In the genomic region with DNA sequence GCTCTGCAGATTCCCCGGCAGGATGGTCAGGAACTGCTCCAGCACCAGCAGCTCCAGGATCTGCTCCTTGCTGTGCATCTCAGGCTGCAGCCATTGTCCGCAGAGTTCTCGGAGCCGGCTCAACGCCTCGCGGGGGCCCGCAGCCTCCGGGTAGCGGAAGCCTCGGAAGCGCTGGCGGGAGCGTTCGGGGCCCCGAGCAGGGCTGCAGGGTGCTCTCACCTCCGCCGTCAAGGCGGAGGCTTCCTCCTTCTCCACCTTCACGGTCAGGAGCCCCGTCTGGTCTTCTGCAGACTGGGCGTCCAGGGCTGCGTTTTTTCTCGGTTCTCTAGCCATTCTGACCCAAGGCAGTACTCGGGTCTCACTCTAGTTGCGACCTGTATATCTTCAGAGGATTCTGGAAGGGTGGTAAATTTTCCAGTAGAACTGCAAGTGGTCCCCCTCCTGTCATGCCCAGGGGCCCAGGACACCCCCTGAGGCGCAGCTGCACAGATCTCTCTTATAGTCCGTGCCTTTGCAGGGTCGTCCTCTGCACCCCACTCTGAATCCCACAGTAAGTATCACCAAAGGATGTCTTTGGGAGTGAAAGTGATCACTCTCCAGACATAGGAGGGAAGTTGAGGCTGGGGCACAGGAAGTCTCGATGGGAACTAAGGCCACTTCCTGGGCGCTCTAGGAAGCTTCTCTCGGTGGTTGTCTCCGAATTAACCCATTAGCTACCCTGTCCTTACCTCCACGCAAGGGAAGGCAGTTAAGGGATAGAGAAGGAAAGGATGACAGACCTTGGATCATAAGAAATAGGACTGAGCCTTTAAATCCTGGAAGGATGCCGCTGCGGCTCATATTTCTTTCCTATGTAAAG, we compare ENCODE assay signal across 8 cellular contexts. TPM values are rescaled to one million over a fixed set of nuclear protein-coding genes. Genes with fewer than 3 reads are reported as not detected.
DNase-seq lines count a peak whose midpoint lies in the region; ATAC-seq and TF ChIP-seq lines count a peak whose summit lies in the region.

ZKSCAN4 (minus strand) TSS at position 622 of the 859 bp plus-strand sequence; CDS start at position 333, 289 bp downstream.

- H3K27ac ChIP-seq in 22Rv1, result peak within 1 kb of the TSS; percentile 52

- TF ChIP-seq CTCF in 22Rv1 (IDR thresholded peaks at IDR 0.05) (no peak), activated B cell treated with CpG ODN at 0.5 μM for 24 hours (IDR thresholded peaks at IDR 0.05) (no peak)

- ATAC-seq in GM18517 (IDR thresholded peaks at IDR 0.05; ENCODE audit: unreplicated experiment), result peak; percentile 78
- peak; percentile 64 for ATAC-seq in HG03097 (IDR thresholded peaks at IDR 0.05; ENCODE audit: low FRiP score, unreplicated experiment)
- ATAC-seq in activated B cell treated with CpG ODN at 0.5 μM for 24 hours (ENCODE audit: low read depth), result peak; percentile 90
- ATAC-seq in central memory CD8-positive, alpha-beta T cell (replicated peaks; ENCODE audit: extremely low read depth, poor library complexity, severe bottlenecking), result peak; percentile 91

- H3K36me3 Mint-ChIP-seq in activated B cell treated with CpG ODN at 0.5 μM for 24 hours (ENCODE audit: low read depth), result peaks cover 30% of the 10 kb centered on the region
- peaks cover 4% of the 10 kb centered on the region for H3K36me3 Mint-ChIP-seq in central memory CD8-positive, alpha-beta T cell (ENCODE audit: insufficient read depth)

- H3K4me3 Mint-ChIP-seq in activated B cell treated with CpG ODN at 0.5 μM for 24 hours, result peak within 1 kb of the TSS; percentile 95
- H3K4me3 Mint-ChIP-seq in central memory CD8-positive, alpha-beta T cell, result peak within 1 kb of the TSS; percentile 99

- H3K9me3 Mint-ChIP-seq in activated B cell treated with CpG ODN at 0.5 μM for 24 hours, result no peaks in the 10 kb centered on the region
- no peaks in the 10 kb centered on the region for H3K9me3 Mint-ChIP-seq in central memory CD8-positive, alpha-beta T cell

- H3K27ac Mint-ChIP-seq in activated B cell treated with CpG ODN at 0.5 μM for 24 hours, result peak within 1 kb of the TSS; percentile 80
- peak within 1 kb of the TSS; percentile 58 for H3K27ac Mint-ChIP-seq in central memory CD8-positive, alpha-beta T cell (ENCODE audit: low read depth)

- H3K27me3 Mint-ChIP-seq in activated B cell treated with CpG ODN at 0.5 μM for 24 hours, result peaks cover 2% of the 10 kb centered on the region
- H3K27me3 Mint-ChIP-seq in central memory CD8-positive, alpha-beta T cell, result no peaks in the 10 kb centered on the region

- peaks cover 30% of the 10 kb centered on the region for H3K4me1 Mint-ChIP-seq in activated B cell treated with CpG ODN at 0.5 μM for 24 hours
- peaks cover 24% of the 10 kb centered on the region for H3K4me1 Mint-ChIP-seq in central memory CD8-positive, alpha-beta T cell

- peak; percentile 83 for DNase-seq in NCI-H2227 treated with DMSO at 0.1 percent for 48 hours (lab: John Stamatoyannopoulos, UW)
- peak; percentile 57 for DNase-seq in activated B cell treated with CpG ODN at 0.5 μM for 24 hours
- peak; percentile 69 to 71 for DNase-seq in central memory CD8-positive, alpha-beta T cell (ENCODE audit: low spot score in 2 of 2)
- peak; percentile 88 for DNase-seq in islet precursor cell
- DNase-seq in stimulated activated CD4-positive, alpha-beta T cell treated with anti-CD3 and anti-CD28 coated beads, Interleukin-12 subunit alpha, Interleukin-12 subunit beta, amount 100 ng/mL, for 4 hours, result peak; percentile 81

- intact Hi-C loops in activated B cell treated with CpG ODN at 0.5 μM for 24 hours (cut with micrococcal nuclease), result loop anchor here (1.0 to 2.0 kb wide), 8 partner anchors 15 to 147 kb away; partner anchors contain the start of genes PGBD1, ZKSCAN8, ZSCAN12 and ZSCAN16

- CTCF ChIA-PET in activated B cell treated with CpG ODN at 0.5 μM for 24 hours (lab: Charles Lee), result interaction anchor here (1.0 to 1.9 kb wide), 4 partner anchors 16 to 147 kb away, joined by 3 to 8 read pairs (median 6); partner anchors contain the start of gene ZSCAN26

- POLR2A ChIA-PET in activated B cell treated with CpG ODN at 0.5 μM for 24 hours (lab: Charles Lee), result interaction anchor here (0.6 to 3.8 kb wide), 16 partner anchors 9 to 993 kb away, joined by 3 to 63 read pairs (median 6); partner anchors contain the start of genes ZKSCAN8, ZNF165, ZSCAN12 and ZSCAN16

RNA-seq across cellular contexts. Expression of gene ZKSCAN4, which starts in this region (rescaled TPM):
- total RNA-seq in activated B cell treated with CpG ODN at 0.5 μM for 24 hours, result 10.5 and 11.1 TPM in 2 replicates

Comparison
In these comparisons a context has a peak if more than half of its experiments do, and no peak if none do; other contexts are left out.
1. Peak in every context shown above with its lines: DNase-seq, ATAC-seq and H3K27ac ChIP-seq.